21 cellular contexts compared by ENCODE assay signal in the genomic region with DNA sequence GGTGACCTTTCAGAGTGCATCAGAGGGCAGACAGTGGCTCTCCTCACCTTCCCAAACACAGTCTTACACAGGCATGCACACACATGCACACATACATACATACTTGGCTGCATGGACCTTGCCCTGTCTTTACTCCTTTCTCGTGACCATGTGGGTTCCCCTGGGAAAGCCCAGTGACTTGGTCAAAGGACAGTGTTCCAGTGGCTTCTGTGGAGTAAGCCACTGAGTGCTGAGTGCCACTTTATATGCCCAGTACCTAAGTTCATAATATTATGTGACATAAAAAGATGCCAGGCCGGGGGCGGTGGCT.
A peak's percentile ranks its signal among the peaks of the same experiment; 100 is the strongest.
DNase-seq lines count a peak whose midpoint lies in the region; ATAC-seq, FAIRE-seq and TF ChIP-seq lines count a peak whose summit lies in the region.
"Had no signal": no experiment of that assay in that cellular context is flagged by ENCODE, and none has a peak within 500 bp of the region (broad histone marks: within the 10 kb centered on the region; RNA-seq: fewer than 3 reads in every experiment).

No MANE protein-coding gene starts in this region.

- H3K9ac ChIP-seq in H1 (replicated peaks in 1 of 4; ENCODE audit: extremely low read depth in 1 of 4, low read depth in 3 of 4, low read length in 3 of 4) (peak overlapping the region in 2 of 4 experiments; percentile 10; a peak in 1 of 7 replicates), neural cell (ENCODE audit: low read length) (no peak overlapping the region), kidney (ENCODE audit: low read length in 2 of 2) (no peak overlapping the region)
- H3K9ac ChIP-seq: BLaER1, GM23248 had no signal

- H3F3A ChIP-seq in neural cell (ENCODE audit: insufficient read depth, low read length, poor library complexity, severe bottlenecking), result no peaks in the 10 kb centered on the region

- no peak overlapping the region for H3K23ac ChIP-seq in H1 (ENCODE audit: insufficient read length)

- no peak overlapping the region for H4K91ac ChIP-seq in H1 (replicated peaks; ENCODE audit: insufficient read length, low read length)

- no peak overlapping the region for H3K27ac ChIP-seq in H1 (ENCODE audit: low read depth, low read length)
- H3K27ac ChIP-seq in neural cell (ENCODE audit: low read length), result peak overlapping the region; percentile 24
- H3K27ac ChIP-seq in upper lobe of left lung, result no peak overlapping the region
- H3K27ac ChIP-seq in kidney (ENCODE audit: low read depth in 2 of 2, low read length in 2 of 2), result no peak overlapping the region
- H3K27ac ChIP-seq: 22Rv1, A549, BLaER1, GM23248, HL-60 had no signal

- H2BK12ac ChIP-seq in H1 (ENCODE audit: low read depth, low read length), result peak overlapping the region; percentile 62; the same call in 1 of the 2 replicates

- H3K4me1 Mint-ChIP-seq in stimulated activated memory B cell treated with anti-CD40 and anti-IgM and Interleukin-4, amounts not matched to agents 10 μg/mL and 1 μg/mL and 100 μg/mL, for 72 hours, result no peaks in the 10 kb centered on the region
- H3K4me1 Mint-ChIP-seq: CD14-positive monocyte; CD4-positive, alpha-beta memory T cell had no signal

- TF ChIP-seq CTCF in BE2C (IDR thresholded peaks at IDR 0.05; ENCODE audit: low read depth, low read length) (no peak), H1 (IDR thresholded peaks at IDR 0.05; ENCODE audit: control extremely low read depth in 1 of 3, insufficient read depth in 1 of 3, low read depth in 1 of 3, low read length in 3 of 3) (no peak), neural cell (IDR thresholded peaks at IDR 0.05; ENCODE audit: poor library complexity, severe bottlenecking) (no peak), upper lobe of left lung (IDR thresholded peaks at IDR 0.05) (no peak), kidney (IDR thresholded peaks at IDR 0.05; ENCODE audit: borderline replicate concordance, extremely low read depth, insufficient read depth) (no peak)

- no peak for TF ChIP-seq RAD21 in H1 (IDR thresholded peaks at IDR 0.05 in 1 of 2, conservative IDR thresholded peaks at IDR 0.05 in 1 of 2; ENCODE audit: low read depth in 2 of 2, low read length in 2 of 2)
- TF ChIP-seq RAD21 in neural cell (conservative IDR thresholded peaks at IDR 0.05), result no peak

- H3K27me3 Mint-ChIP-seq in stimulated activated memory B cell treated with anti-CD40 and anti-IgM and Interleukin-4, amounts not matched to agents 10 μg/mL and 1 μg/mL and 100 μg/mL, for 72 hours, result peaks cover 10% of the 10 kb centered on the region

- no peak overlapping the region for H2BK120ac ChIP-seq in H1 (replicated peaks; ENCODE audit: low read depth, low read length)

- H2BK20ac ChIP-seq in H1 (ENCODE audit: low read length), result peak overlapping the region; percentile 66; the same call in 1 of the 2 replicates

- H2BK15ac ChIP-seq in H1 (ENCODE audit: low read length), result no peak overlapping the region

- H3K4me2 ChIP-seq in H1 (ENCODE audit: insufficient read depth in 1 of 2, low read depth in 2 of 2, low read length in 2 of 2), result no peak overlapping the region
- H3K4me2 ChIP-seq in neural cell (ENCODE audit: low read length), result no peak overlapping the region
- H3K4me2 ChIP-seq: A549, BLaER1 had no signal

- no peak overlapping the region for H3K27ac Mint-ChIP-seq in stimulated activated memory B cell treated with anti-CD40 and anti-IgM and Interleukin-4, amounts not matched to agents 10 μg/mL and 1 μg/mL and 100 μg/mL, for 72 hours
- H3K27ac Mint-ChIP-seq: CD4-positive, alpha-beta memory T cell had no signal

- H4K8ac ChIP-seq in H1 (ENCODE audit: extremely low read depth, insufficient read depth, low read length), result no peak overlapping the region

- no peak overlapping the region for H3K4ac ChIP-seq in H1 (replicated peaks; ENCODE audit: insufficient read length, low read depth, low read length)

- H4K5ac ChIP-seq in H1 (ENCODE audit: insufficient read length, low read depth, low read length), result no peak overlapping the region

- H4K20me1 ChIP-seq in H1 (replicated peaks in 1 of 2; ENCODE audit: control insufficient read depth in 1 of 2, insufficient read depth in 2 of 2, low read length in 2 of 2), result no peaks in the 10 kb centered on the region
- no peaks in the 10 kb centered on the region for H4K20me1 ChIP-seq in neural cell (ENCODE audit: insufficient read depth)
- H4K20me1 ChIP-seq: BLaER1 had no signal

- no peaks in the 10 kb centered on the region for H3K9me2 ChIP-seq in neural cell (ENCODE audit: insufficient read depth, low read length)

- no peaks in the 10 kb centered on the region for H3K79me1 ChIP-seq in H1 (ENCODE audit: low read depth, low read length)

- TF ChIP-seq POLR2A in H1 (IDR thresholded peaks at IDR 0.05; ENCODE audit: control extremely low read depth in 1 of 2, low read depth in 2 of 2, low read length in 2 of 2) (no peak), upper lobe of left lung (IDR thresholded peaks at IDR 0.05) (no peak)

- no peak overlapping the region for H3K18ac ChIP-seq in H1 (ENCODE audit: extremely low read depth, low read length)

- H3K36me3 ChIP-seq in BE2C, result no peaks in the 10 kb centered on the region
- no peaks in the 10 kb centered on the region for H3K36me3 ChIP-seq in H1 (ENCODE audit: control insufficient read depth in 2 of 4, insufficient read depth in 4 of 4, low read length in 3 of 4)
- no peaks in the 10 kb centered on the region for H3K36me3 ChIP-seq in neural cell (ENCODE audit: insufficient read depth, low read length)
- no peaks in the 10 kb centered on the region for H3K36me3 ChIP-seq in upper lobe of left lung
- no peaks in the 10 kb centered on the region for H3K36me3 ChIP-seq in kidney (ENCODE audit: control insufficient read depth in 1 of 2, insufficient read depth in 2 of 2, low read length in 2 of 2)
- H3K36me3 ChIP-seq: BLaER1 had no signal

- no peaks in the 10 kb centered on the region for H3K9me3 Mint-ChIP-seq in stimulated activated memory B cell treated with anti-CD40 and anti-IgM and Interleukin-4, amounts not matched to agents 10 μg/mL and 1 μg/mL and 100 μg/mL, for 72 hours
- H3K9me3 Mint-ChIP-seq: CD4-positive, alpha-beta memory T cell had no signal

- H2AK5ac ChIP-seq in H1 (ENCODE audit: low read depth, low read length), result no peak overlapping the region

- CTCF ChIA-PET in H1 (lab: Charles Lee; ENCODE audit: partially characterized antibody), result interaction anchor here (1.7 kb wide), 2 partner anchors 63 to 251 kb away, joined by 4 read pairs; no protein-coding TSS in a partner anchor

- FAIRE-seq in H1 (lab: Jason Lieb, UNC), result no peak
- no peak for FAIRE-seq in kidney (lab: Jason Lieb, UNC)
- FAIRE-seq: A549, GM12892, GM18507, H54 had no signal

- H2BK5ac ChIP-seq in H1 (ENCODE audit: low read depth, low read length), result no peak overlapping the region

- H3K27me3 ChIP-seq in BE2C (no peaks in the 10 kb centered on the region), H1 (replicated peaks in 1 of 4; ENCODE audit: control insufficient read depth in 3 of 4, extremely low read depth in 1 of 4, insufficient read depth in 3 of 4, low read length in 3 of 4) (no peaks in the 10 kb centered on the region), neural cell (ENCODE audit: insufficient read depth, low read depth, low read length) (no peaks in the 10 kb centered on the region), upper lobe of left lung (no peaks in the 10 kb centered on the region)
- H3K27me3 ChIP-seq: BLaER1 had no signal

- no peak overlapping the region for H3K56ac ChIP-seq in H1 (replicated peaks; ENCODE audit: insufficient read length, low read depth, low read length)

- WGBS in H1 (ENCODE audit: extremely low coverage in 1 of 2, insufficient coverage in 1 of 2, insufficient read length in 1 of 2, insufficient replicate concordance in 2 of 2, low coverage in 1 of 2, low lambda C conversion rate in 2 of 2, missing lambda C conversion rate in 1 of 2), 2 experiments, result 98% methylated on average over 3 of the region's 3 CpGs; no CpG with 5 or more reads in 1 of the 2 experiments
- 90 to 94% methylated on average over 3 of the region's 3 CpGs for WGBS in upper lobe of left lung, 2 donors

- POLR2A ChIA-PET in H1 (lab: Charles Lee; ENCODE audit: partially characterized antibody), result no interaction called here

- no peak overlapping the region for H2AFZ ChIP-seq in H1 (ENCODE audit: low read length)
- no peak overlapping the region for H2AFZ ChIP-seq in neural cell (ENCODE audit: low read depth, low read length)
- H2AFZ ChIP-seq: GM23248 had no signal

- no peak for TF ChIP-seq EP300 in H1 (IDR thresholded peaks at IDR 0.05; ENCODE audit: borderline replicate concordance in 1 of 2, low read depth in 2 of 2, low read length in 2 of 2)
- no peak for TF ChIP-seq EP300 in neural cell (conservative IDR thresholded peaks at IDR 0.05; ENCODE audit: poor library complexity, severe bottlenecking)
- no peak for TF ChIP-seq EP300 in upper lobe of left lung (IDR thresholded peaks at IDR 0.05)

- DNase-seq in BE2C, result peak; percentile 99
- no peak for DNase-seq in H1 (ENCODE audit: low read depth in 1 of 2, low spot score in 2 of 2)
- no peak for DNase-seq in upper lobe of left lung
- no peak for DNase-seq in activated effector memory CD4-positive, alpha-beta T cell treated with anti-CD3 and anti-CD28 coated beads, Interleukin-2, amount 50 U/mL, for 16 hours
- DNase-seq in kidney, result no peak
- DNase-seq: AML-193; CD4-positive, alpha-beta memory T cell; DMS153; GDM1; GM23248; HCEC 1CT had no signal

- ATAC-seq in stimulated activated memory B cell treated with anti-CD40 and anti-IgM and Interleukin-4, amounts not matched to agents 10 μg/mL and 1 μg/mL and 100 μg/mL, for 72 hours, result peak; percentile 7
- ATAC-seq in upper lobe of left lung (ENCODE audit: low FRiP score in 2 of 2), result no peak

- no peaks in the 10 kb centered on the region for H3K79me2 ChIP-seq in H1 (ENCODE audit: control insufficient read depth in 1 of 2, insufficient read depth in 2 of 2, low read length in 2 of 2)
- H3K79me2 ChIP-seq in neural cell (replicated peaks; ENCODE audit: insufficient read depth, low read length), result no peaks in the 10 kb centered on the region

- H3K23me2 ChIP-seq in H1 (ENCODE audit: low read depth, low read length), result no peaks in the 10 kb centered on the region

- H3K4me3 Mint-ChIP-seq in stimulated activated memory B cell treated with anti-CD40 and anti-IgM and Interleukin-4, amounts not matched to agents 10 μg/mL and 1 μg/mL and 100 μg/mL, for 72 hours, result no peak overlapping the region
- H3K4me3 Mint-ChIP-seq: CD14-positive monocyte; CD4-positive, alpha-beta memory T cell had no signal

- H3K4me1 ChIP-seq in BE2C, result peaks cover 62% of the 10 kb centered on the region
- H3K4me1 ChIP-seq in H1 (replicated peaks in 1 of 4; ENCODE audit: control insufficient read depth in 3 of 4, insufficient read depth in 4 of 4, low read length in 3 of 4), result peaks cover 0 to 6% (median 0%) of the 10 kb centered on the region in 4 experiments; a peak in 1 of 7 replicates
- H3K4me1 ChIP-seq in upper lobe of left lung, result no peaks in the 10 kb centered on the region
- H3K4me1 ChIP-seq in kidney (ENCODE audit: control insufficient read depth in 1 of 2, insufficient read depth in 1 of 2, low read depth in 1 of 2, low read length in 2 of 2), result no peaks in the 10 kb centered on the region
- H3K4me1 ChIP-seq: A549 had no signal

- H3K14ac ChIP-seq in H1 (ENCODE audit: insufficient read length), result no peak overlapping the region

- H3K36me3 Mint-ChIP-seq in stimulated activated memory B cell treated with anti-CD40 and anti-IgM and Interleukin-4, amounts not matched to agents 10 μg/mL and 1 μg/mL and 100 μg/mL, for 72 hours, result no peaks in the 10 kb centered on the region
- H3K36me3 Mint-ChIP-seq: CD14-positive monocyte; CD4-positive, alpha-beta memory T cell had no signal

- intact Hi-C loops in kidney (cut with DNase I), result no loop called here

- H3K9me3 ChIP-seq in BE2C (peaks cover 35% of the 10 kb centered on the region), H1 (ENCODE audit: insufficient read depth in 2 of 2, low read depth in 1 of 2, low read length in 1 of 2) (no peaks in the 10 kb centered on the region), neural cell (ENCODE audit: low read length) (no peaks in the 10 kb centered on the region), upper lobe of left lung (no peaks in the 10 kb centered on the region), kidney (ENCODE audit: control insufficient read depth in 1 of 2, low read length in 2 of 2) (no peaks in the 10 kb centered on the region)
- H3K9me3 ChIP-seq: BLaER1 had no signal

- H3K4me3 ChIP-seq in BE2C (ENCODE audit: low read depth, low read length), result no peak overlapping the region
- no peak overlapping the region for H3K4me3 ChIP-seq in H1 (ENCODE audit: extremely low read depth in 1 of 4, insufficient read depth in 2 of 4, low read depth in 3 of 4, low read length in 4 of 4)
- no peak overlapping the region for H3K4me3 ChIP-seq in neural cell (ENCODE audit: low read length)
- H3K4me3 ChIP-seq in upper lobe of left lung, result no peak overlapping the region
- H3K4me3 ChIP-seq in kidney (ENCODE audit: low read length in 2 of 2), result no peak overlapping the region
- H3K4me3 ChIP-seq: A549, BLaER1, GM23248 had no signal
